In the genomic region with DNA sequence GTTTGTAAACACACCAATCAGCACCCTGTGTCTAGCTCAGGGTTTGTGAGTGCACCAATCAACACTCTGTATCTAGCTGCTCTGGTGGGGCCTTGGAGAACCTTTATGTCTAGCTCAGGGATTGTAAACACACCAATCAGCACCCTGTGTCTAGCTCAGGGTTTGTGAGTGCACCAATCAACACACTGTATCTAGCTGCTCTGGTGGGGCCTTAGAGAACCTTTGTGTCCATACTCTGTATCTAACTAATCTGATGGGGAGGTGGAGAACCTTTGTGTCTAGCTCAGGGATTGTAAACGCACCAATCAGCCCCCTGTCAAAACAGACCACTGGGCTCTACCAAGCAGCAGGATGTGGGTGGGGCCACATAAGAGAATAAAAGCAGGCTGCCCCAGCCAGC, we compare ENCODE assay signal across 22 cellular contexts. TPM values are rescaled to one million over a fixed set of nuclear protein-coding genes. Genes with fewer than 3 reads are reported as not detected.
"Had no signal": no experiment of that assay in that cellular context is flagged by ENCODE, and none has a peak within 500 bp of the region (broad histone marks: within the 10 kb centered on the region; RNA-seq: fewer than 3 reads in every experiment).

No MANE protein-coding gene starts in this region.

RNA-seq across cellular contexts. Expression of gene QRFP, which starts 14.1 kb away (rescaled TPM):
- total RNA-seq: activated B cell treated with CpG ODN at 0.5 μM for 24 hours; activated CD4-positive, alpha-beta memory T cell treated with anti-CD3 and anti-CD28 coated beads for 36 hours; activated CD4-positive, alpha-beta T cell treated with anti-CD3 and anti-CD28 coated beads, Interleukin-2, amount 10 ng/mL, durations not matched to agents 24 days and 14 days; activated CD8-positive, alpha-beta memory T cell treated with anti-CD3 and anti-CD28 coated beads for 36 hours; activated CD8-positive, alpha-beta T cell treated with anti-CD3 and anti-CD28 coated beads for 36 hours; activated naive CD4-positive, alpha-beta T cell treated with anti-CD3 and anti-CD28 coated beads for 36 hours; activated naive CD4-positive, alpha-beta T cell treated with anti-CD3 and anti-CD28 coated beads, Interleukin-2, amount 50 U/mL, for 72 hours; activated naive CD8-positive, alpha-beta T cell treated with anti-CD3 and anti-CD28 coated beads for 36 hours; activated T-cell treated with anti-CD3 and anti-CD28 coated beads, Interleukin-2, amount 50 U/mL, for 4 hours; activated T-cell treated with anti-CD3 and anti-CD28 coated beads, Interleukin-2, amount 50 U/mL, for 72 hours; activated T-helper 1 cell treated with anti-CD3 and anti-CD28 coated beads, Interleukin-12 subunit alpha, Interleukin-12 subunit beta, Interleukin-2, Interleukin-4 antibody, amounts not matched to agents 30 ng/mL and 10 ng/mL and 1 ng/mL, durations not matched to agents 14 hours and 24 hours and 36 hours; activated T-helper 17 cell treated with anti-CD3 and anti-CD28 coated beads, Interleukin-2, amount 50 U/mL, for 72 hours; adrenal gland; aorta; astrocyte; body of pancreas; breast epithelium; cardiac septum; cerebellum; T-helper 1 cell treated with Interleukin-12 subunit alpha and Interleukin-12 subunit beta and Interleukin-4 antibody, amounts not matched to agents 30 ng/mL and 1 ng/mL, for 36 hours; T-helper 17 cell; T-helper 2 cell treated with Interferon-gamma antibody and Interleukin-4, amounts not matched to agents 100 ng/mL and 5 ng/mL, for 36 hours had no signal
- polyA plus RNA-seq: adrenal gland, aorta had no signal

RNA-seq across cellular contexts. Expression of gene FIBCD1, which starts 28.4 kb away (rescaled TPM):
- total RNA-seq: activated B cell treated with CpG ODN at 0.5 μM for 24 hours; activated CD4-positive, alpha-beta memory T cell treated with anti-CD3 and anti-CD28 coated beads for 36 hours; activated CD4-positive, alpha-beta T cell treated with anti-CD3 and anti-CD28 coated beads, Interleukin-2, amount 10 ng/mL, durations not matched to agents 24 days and 14 days; activated CD8-positive, alpha-beta memory T cell treated with anti-CD3 and anti-CD28 coated beads for 36 hours; activated CD8-positive, alpha-beta T cell treated with anti-CD3 and anti-CD28 coated beads for 36 hours; activated naive CD4-positive, alpha-beta T cell treated with anti-CD3 and anti-CD28 coated beads for 36 hours; activated naive CD4-positive, alpha-beta T cell treated with anti-CD3 and anti-CD28 coated beads, Interleukin-2, amount 50 U/mL, for 72 hours; activated naive CD8-positive, alpha-beta T cell treated with anti-CD3 and anti-CD28 coated beads for 36 hours; activated T-cell treated with anti-CD3 and anti-CD28 coated beads, Interleukin-2, amount 50 U/mL, for 4 hours; activated T-cell treated with anti-CD3 and anti-CD28 coated beads, Interleukin-2, amount 50 U/mL, for 72 hours; activated T-helper 1 cell treated with anti-CD3 and anti-CD28 coated beads, Interleukin-12 subunit alpha, Interleukin-12 subunit beta, Interleukin-2, Interleukin-4 antibody, amounts not matched to agents 30 ng/mL and 10 ng/mL and 1 ng/mL, durations not matched to agents 14 hours and 24 hours and 36 hours; activated T-helper 17 cell treated with anti-CD3 and anti-CD28 coated beads, Interleukin-2, amount 50 U/mL, for 72 hours; aorta; T-helper 1 cell treated with Interleukin-12 subunit alpha and Interleukin-12 subunit beta and Interleukin-4 antibody, amounts not matched to agents 30 ng/mL and 1 ng/mL, for 36 hours; T-helper 17 cell; T-helper 2 cell treated with Interferon-gamma antibody and Interleukin-4, amounts not matched to agents 100 ng/mL and 5 ng/mL, for 36 hours had no signal
